In the genomic region with DNA sequence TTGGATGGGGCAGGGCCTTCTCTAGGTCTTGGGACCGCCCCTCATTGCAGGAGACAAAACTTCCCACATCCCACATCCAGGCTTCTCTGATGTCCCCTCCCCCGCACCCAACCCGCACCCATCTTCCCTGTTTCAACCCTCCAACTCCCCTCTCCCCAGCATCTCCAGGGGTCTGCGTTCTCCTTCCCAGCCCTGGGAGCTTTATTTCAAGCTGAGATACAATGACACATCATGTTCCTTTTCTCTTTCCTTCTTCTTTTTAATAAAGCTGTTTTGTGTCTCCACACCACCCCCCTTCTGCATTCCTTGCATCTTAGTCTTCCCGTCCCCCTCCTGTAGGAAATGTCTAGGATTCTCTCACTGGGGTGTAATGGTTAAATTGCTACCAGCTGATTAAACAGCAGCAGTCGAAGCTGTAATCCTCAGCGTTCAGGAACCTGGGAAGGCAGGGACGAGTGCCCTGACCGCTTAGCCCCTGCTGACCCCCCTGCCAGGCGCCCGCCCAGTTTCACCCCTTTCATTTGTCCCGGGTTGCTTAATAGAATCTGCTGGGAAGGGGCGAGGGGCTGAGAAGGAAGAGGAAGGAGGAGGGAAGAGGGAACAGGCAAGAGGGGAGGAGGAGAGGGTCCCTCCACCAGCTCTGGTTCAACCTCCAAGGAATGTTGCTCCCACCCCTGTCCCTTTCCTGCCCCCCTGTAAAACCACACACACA, we compare ENCODE assay signal across 10 cellular contexts.
DNase-seq lines count a peak whose midpoint lies in the region; ATAC-seq and TF ChIP-seq lines count a peak whose summit lies in the region.
"Had no signal": no experiment of that assay in that cellular context is flagged by ENCODE, and none has a peak within 500 bp of the region (broad histone marks: within the 10 kb centered on the region; RNA-seq: fewer than 3 reads in every experiment).

No MANE protein-coding gene starts in this region.

- H3F3A ChIP-seq in PC-3 (ENCODE audit: low read length, unreplicated experiment) = no peaks in the 10 kb centered on the region

- intact Hi-C loops in Caco-2 (cut with micrococcal nuclease; ENCODE audit: unreplicated experiment) = loop anchor here (5.0 kb wide), 1 partner anchor 105 kb away; a partner anchor contains a TSS
- intact Hi-C loops in PC-3 (cut with micrococcal nuclease) = loop anchor here (2.0 to 5.0 kb wide), 3 partner anchors 45 to 147 kb away; a partner anchor contains a TSS

- POLR2A ChIA-PET in Caco-2 (lab: Charles Lee) = no interaction called here
- POLR2A ChIA-PET in PC-3 (lab: Charles Lee; ENCODE audit: unreplicated experiment) = interaction anchor here (0.6 to 0.7 kb wide), 3 partner anchors 52 to 238 kb away, joined by 3 to 11 read pairs (median 7); no protein-coding TSS in a partner anchor

- H3K27ac Mint-ChIP-seq in Caco-2 (ENCODE audit: unreplicated experiment) (peak overlapping the region; percentile 78), endodermal cell (peak overlapping the region; percentile 12), neural crest cell (ENCODE audit: unreplicated experiment) (peak overlapping the region; percentile 84)

- H3K4me3 ChIP-seq in Caco-2 (ENCODE audit: low read depth, low read length) (no peak overlapping the region), PC-3 (ENCODE audit: low read length) (peak overlapping the region; percentile 14; the same call in 1 of the 2 replicates), endodermal cell (ENCODE audit: low read length) (peak overlapping the region; percentile 72)

- H3K9me3 ChIP-seq in Caco-2 = no peaks in the 10 kb centered on the region
- no peaks in the 10 kb centered on the region for H3K9me3 ChIP-seq in PC-3 (ENCODE audit: low read length)
- H3K9me3 ChIP-seq in endodermal cell (ENCODE audit: control insufficient read depth, low read length) = no peaks in the 10 kb centered on the region

- no peaks in the 10 kb centered on the region for H3K9me2 ChIP-seq in PC-3 (replicated peaks; ENCODE audit: low read length)

- CTCF ChIA-PET in Caco-2 (lab: Charles Lee) = interaction anchor here (0.8 kb wide), 1 partner anchor 106 kb away, joined by 3 read pairs; no protein-coding TSS in a partner anchor
- CTCF ChIA-PET in PC-3 (lab: Charles Lee) = no interaction called here

- peaks cover 64% of the 10 kb centered on the region for H3K4me1 ChIP-seq in Caco-2
- peaks cover 48% of the 10 kb centered on the region for H3K4me1 ChIP-seq in PC-3 (ENCODE audit: insufficient read depth, low read length)
- H3K4me1 ChIP-seq in endodermal cell (ENCODE audit: control insufficient read depth, insufficient read depth, low read length) = peaks cover 12% of the 10 kb centered on the region

- H3K36me3 ChIP-seq in Caco-2 (ENCODE audit: control insufficient read depth, insufficient read depth, low read length) (no peaks in the 10 kb centered on the region), PC-3 (ENCODE audit: low read depth, low read length) (no peaks in the 10 kb centered on the region), endodermal cell (ENCODE audit: control insufficient read depth, insufficient read depth, low read length) (no peaks in the 10 kb centered on the region)

- WGBS in endodermal cell (ENCODE audit: insufficient coverage in 1 of 2, insufficient read length in 1 of 2), 2 experiments = 0 to 5% methylated on average over 8 to 12 of the region's 13 CpGs

- H2AFZ ChIP-seq in PC-3 (ENCODE audit: low read length) = peak overlapping the region; percentile 27

- H3K27ac ChIP-seq in PC-3 (ENCODE audit: low read length) (peak overlapping the region; percentile 88), endodermal cell (ENCODE audit: low read depth, low read length) (peak overlapping the region; percentile 86)

- H3K27me3 ChIP-seq in Caco-2 (replicated peaks; ENCODE audit: control insufficient read depth, insufficient read depth, low read length) = no peaks in the 10 kb centered on the region
- H3K27me3 ChIP-seq in PC-3 (ENCODE audit: low read length) = no peaks in the 10 kb centered on the region
- peaks cover 24% of the 10 kb centered on the region for H3K27me3 ChIP-seq in endodermal cell (ENCODE audit: control insufficient read depth, insufficient read depth, low read length, poor library complexity, severe bottlenecking)

- peak overlapping the region; percentile 68 for H3K4me2 ChIP-seq in PC-3 (ENCODE audit: low read length)

- ATAC-seq in PC-3 (peak; percentile 70), HG02973 (IDR thresholded peaks at IDR 0.05; ENCODE audit: unreplicated experiment) (no peak)

- peak overlapping the region; percentile 55 for H3K4me3 Mint-ChIP-seq in Caco-2 (ENCODE audit: unreplicated experiment)
- peak overlapping the region; percentile 46 for H3K4me3 Mint-ChIP-seq in endodermal cell
- peak overlapping the region; percentile 28 for H3K4me3 Mint-ChIP-seq in neural crest cell

- H3K36me3 Mint-ChIP-seq in Caco-2 (ENCODE audit: insufficient read depth, unreplicated experiment) (no peaks in the 10 kb centered on the region), endodermal cell (ENCODE audit: low read depth) (no peaks in the 10 kb centered on the region), neural crest cell (ENCODE audit: low read depth) (no peaks in the 10 kb centered on the region)

- TF ChIP-seq CTCF in Caco-2 (IDR thresholded peaks at IDR 0.05; ENCODE audit: insufficient read depth in 1 of 2, low read depth in 1 of 2, low read length in 1 of 2, severe bottlenecking in 1 of 2, unreplicated experiment in 1 of 2) (no peak), PC-3 (conservative IDR thresholded peaks at IDR 0.05; ENCODE audit: low read depth, low read length) (no peak), endodermal cell (conservative IDR thresholded peaks at IDR 0.05) (no peak), neural crest cell (conservative IDR thresholded peaks at IDR 0.05) (no peak)

- BruUV-seq in Caco-2 (replicated peaks; lab: Mats Ljungman, UMichigan) (no TSS peak), PC-3 (replicated peaks; lab: Mats Ljungman, UMichigan) (no TSS peak)

- no peaks in the 10 kb centered on the region for H3K79me2 ChIP-seq in PC-3 (ENCODE audit: low read length)

- H4K20me1 ChIP-seq in PC-3 (ENCODE audit: low read length) = no peaks in the 10 kb centered on the region

- peak overlapping the region; percentile 52 for H3K9ac ChIP-seq in PC-3 (ENCODE audit: low read length)
- peak overlapping the region; percentile 24 for H3K9ac ChIP-seq in endodermal cell (ENCODE audit: extremely low read depth, low read length, poor library complexity, severe bottlenecking)

- H3K9me3 Mint-ChIP-seq in Caco-2 (ENCODE audit: unreplicated experiment) (no peaks in the 10 kb centered on the region), endodermal cell (no peaks in the 10 kb centered on the region), neural crest cell (no peaks in the 10 kb centered on the region)

- peak; percentile 66 to 68 for DNase-seq in Caco-2
- DNase-seq in PC-3 = peak; percentile 95
- peak; percentile 94 for DNase-seq in endodermal cell
- peak; percentile 17 for DNase-seq in neural crest cell (ENCODE audit: low read depth, low spot score)
- DNase-seq in DMS 273 (lab: John Stamatoyannopoulos, UW; ENCODE audit: unreplicated experiment) = no peak
- DNase-seq in NCI-H1436 (lab: John Stamatoyannopoulos, UW) = no peak
- DNase-seq in NCI-H526 treated with DMSO at 0.1 percent for 48 hours (lab: John Stamatoyannopoulos, UW) = no peak
- DNase-seq: cortex of kidney, MV-4-11 had no signal

- peaks cover 27% of the 10 kb centered on the region for H3K4me1 Mint-ChIP-seq in Caco-2 (ENCODE audit: low read depth, unreplicated experiment)
- H3K4me1 Mint-ChIP-seq in endodermal cell = peaks cover 38% of the 10 kb centered on the region
- peaks cover 38% of the 10 kb centered on the region for H3K4me1 Mint-ChIP-seq in neural crest cell

- no peaks in the 10 kb centered on the region for H3K27me3 Mint-ChIP-seq in Caco-2 (ENCODE audit: insufficient read depth, unreplicated experiment)
- H3K27me3 Mint-ChIP-seq in endodermal cell (ENCODE audit: insufficient read depth) = peaks cover 50% of the 10 kb centered on the region
- H3K27me3 Mint-ChIP-seq in neural crest cell (ENCODE audit: low read depth) = peaks cover 7% of the 10 kb centered on the region

Comparison
In these comparisons a context has a peak if more than half of its experiments do, and no peak if none do; other contexts are left out.
1. DNase-seq: peak in Caco-2 (2 of 2), PC-3 (single experiment), endodermal cell (single experiment) and neural crest cell (single experiment); none in DMS 273 (single experiment), NCI-H1436 (single experiment) and NCI-H526 treated with DMSO at 0.1 percent for 48 hours (single experiment).
2. H3K27ac Mint-ChIP-seq: peak in every context shown above with its lines; median percentile 84 in neural crest cell; 78 in Caco-2; 12 in endodermal cell.
3. Peak in every context shown above with its lines, with median percentiles within 50 percentile points of each other: H3K4me3 Mint-ChIP-seq.